In genomic region chr5:139197710-139198669, GRCh38 we compare ENCODE assay signal across 1 cellular context.
TF ChIP-seq lines count a peak whose summit lies in the region.

SIL1 (minus strand) TSS chr5:139198368; CDS start chr5:139127843, 70,525 bp downstream.

TF ChIP-seq in K562, 482 proteins besides CTCF, POLR2A, EP300 and RAD21 (continued from another document and continues in another):
- no peak for TF ChIP-seq MLX (CRISPR knock-in tag; conservative IDR thresholded peaks at IDR 0.05)
- TF ChIP-seq SIRT6 (IDR thresholded peaks at IDR 0.05; ENCODE audit: low read depth, low read length): no peak
- peak; percentile 43; the same call in 1 of the 2 replicates for TF ChIP-seq ETV5 (CRISPR knock-in tag; IDR thresholded peaks at IDR 0.05; ENCODE audit: low read depth)
- no peak for TF ChIP-seq ZNF75A (CRISPR knock-in tag; IDR thresholded peaks at IDR 0.05)
- no peak for TF ChIP-seq XRCC4 (IDR thresholded peaks at IDR 0.05; ENCODE audit: extremely low read depth, insufficient read depth, insufficient read length)
- no peak for TF ChIP-seq DLX4 (CRISPR knock-in tag; IDR thresholded peaks at IDR 0.05)
- no peak for TF ChIP-seq RNF219 (CRISPR knock-in tag; IDR thresholded peaks at IDR 0.05)
- peak; percentile 70; the same call in 1 of the 2 replicates for TF ChIP-seq MBD2 (IDR thresholded peaks at IDR 0.05; ENCODE audit: borderline replicate concordance, low read depth)
- TF ChIP-seq HMG20B (CRISPR knock-in tag; IDR thresholded peaks at IDR 0.05): no peak
- 0 out of 2 replicates have a peak, but pooled peaks have one; percentile 28 for TF ChIP-seq SP1 (CRISPR knock-in tag; IDR thresholded peaks at IDR 0.05)
- TF ChIP-seq ZNF766 (CRISPR knock-in tag; conservative IDR thresholded peaks at IDR 0.05): peak; percentile 63; the same call in 1 of the 2 replicates
- TF ChIP-seq FOXK1 (CRISPR knock-in tag; IDR thresholded peaks at IDR 0.05; ENCODE audit: borderline replicate concordance): peak; percentile 53; the same call in 1 of the 2 replicates
- TF ChIP-seq TSC22D4 (tag; IDR thresholded peaks at IDR 0.05): no peak
- TF ChIP-seq MLLT1 (IDR thresholded peaks at IDR 0.05): 0 out of 4 replicates have a peak, but pooled peaks of 1 of the 2 experiments have one; percentile 32
- no peak; the same call in 1 of the 2 replicates for TF ChIP-seq RUNX1 (IDR thresholded peaks at IDR 0.05; ENCODE audit: low read depth)
- peak; percentile 38; the same call in 1 of the 2 replicates for TF ChIP-seq TAL1 (IDR thresholded peaks at IDR 0.05)
- TF ChIP-seq ARID4B (CRISPR knock-in tag; IDR thresholded peaks at IDR 0.05): peak; percentile 58; the same call in 1 of the 2 replicates
- no peak for TF ChIP-seq BRCA1 (IDR thresholded peaks at IDR 0.05)
- TF ChIP-seq BRCA1 (CRISPR knock-in tag; IDR thresholded peaks at IDR 0.05): no peak
- TF ChIP-seq RB1 (IDR thresholded peaks at IDR 0.05; ENCODE audit: low read depth): peak; percentile 63
- no peak for TF ChIP-seq PRMT5 (CRISPR knock-in tag; IDR thresholded peaks at IDR 0.05)
- peak; percentile 82 for TF ChIP-seq HMGN3 (IDR thresholded peaks at IDR 0.05; ENCODE audit: borderline replicate concordance, extremely low read depth, insufficient read length, low read depth, low read length)
- no peak for TF ChIP-seq ZSCAN29 (IDR thresholded peaks at IDR 0.05)
- no peak for TF ChIP-seq SAFB (IDR thresholded peaks at IDR 0.05; ENCODE audit: borderline replicate concordance, low read depth, low read length)
- TF ChIP-seq E2F1 (CRISPR knock-in tag; IDR thresholded peaks at IDR 0.05): no peak
- TF ChIP-seq CEBPZ (IDR thresholded peaks at IDR 0.05; ENCODE audit: borderline replicate concordance, low read depth, low read length): no peak
- TF ChIP-seq TAF15 (IDR thresholded peaks at IDR 0.05; ENCODE audit: low read depth, low read length): no peak
- peak; percentile 91 for TF ChIP-seq CREB3L1 (IDR thresholded peaks at IDR 0.05; ENCODE audit: borderline replicate concordance, low read depth)
- no peak for TF ChIP-seq PPARD (CRISPR knock-in tag; IDR thresholded peaks at IDR 0.05)
- peak; percentile 92 for TF ChIP-seq CCNT2 (IDR thresholded peaks at IDR 0.05; ENCODE audit: borderline replicate concordance, extremely low read depth, insufficient read length, low read depth, low read length)
- TF ChIP-seq ZNF583 (CRISPR knock-in tag; IDR thresholded peaks at IDR 0.05): no peak
- no peak for TF ChIP-seq EZH2 (IDR thresholded peaks at IDR 0.05; ENCODE audit: borderline replicate concordance, low read depth, low read length)
- TF ChIP-seq SMC3 (conservative IDR thresholded peaks at IDR 0.05; ENCODE audit: insufficient read depth, low read depth, low read length): no peak
- TF ChIP-seq ERF (CRISPR knock-in tag; IDR thresholded peaks at IDR 0.05): peak; percentile 77; the same call in 1 of the 2 replicates
- no peak for TF ChIP-seq DDX20 (tag; IDR thresholded peaks at IDR 0.05; ENCODE audit: low read depth)
- TF ChIP-seq KLF16 (IDR thresholded peaks at IDR 0.05): no peak; the same call in 1 of the 2 replicates
- 0 out of 2 replicates have a peak, but pooled peaks have one; percentile 9 for TF ChIP-seq STAT5A (IDR thresholded peaks at IDR 0.05; ENCODE audit: borderline replicate concordance, low read length)
- TF ChIP-seq POLR2AphosphoS2 (IDR thresholded peaks at IDR 0.05; ENCODE audit: low read length): peak; percentile 61; the same call in 1 of the 2 replicates
- no peak for TF ChIP-seq HDAC8 (tag; IDR thresholded peaks at IDR 0.05)
- TF ChIP-seq PREB (CRISPR knock-in tag; IDR thresholded peaks at IDR 0.05): no peak
- TF ChIP-seq JUN (IDR thresholded peaks at IDR 0.05; ENCODE audit: borderline replicate concordance, low read depth, low read length): peak; percentile 4; the same call in 1 of the 2 replicates
- TF ChIP-seq JUN (CRISPR knock-in tag; IDR thresholded peaks at IDR 0.05; ENCODE audit: borderline replicate concordance): no peak
- peak; percentile 18; the same call in 1 of the 2 replicates for TF ChIP-seq CBFA2T2 (conservative IDR thresholded peaks at IDR 0.05)
- no peak for TF ChIP-seq GTF2B (IDR thresholded peaks at IDR 0.05; ENCODE audit: extremely low read depth, insufficient read length)
- TF ChIP-seq ZNF780A (CRISPR knock-in tag; IDR thresholded peaks at IDR 0.05): no peak
